14 cellular contexts compared by ENCODE assay signal in genomic region chr15:35082371-35083348, GRCh38. TPM values are rescaled to one million over a fixed set of nuclear protein-coding genes. Genes with fewer than 3 reads are reported as not detected.
"Had no signal": no experiment of that assay in that cellular context is flagged by ENCODE, and none has a peak within 500 bp of the region (broad histone marks: within the 10 kb centered on the region; RNA-seq: fewer than 3 reads in every experiment).

No MANE protein-coding gene starts in this region.

RNA-seq across cellular contexts. Expression of gene NANOGP8, which starts 2.4 kb away (rescaled TPM):
- total RNA-seq: colonic mucosa, dermis microvascular lymphatic vessel endothelial cell, epithelial cell of proximal tubule, fibroblast of lung, fibroblast of villous mesenchyme, foreskin keratinocyte, frontal cortex, hepatocyte, left ventricle myocardium inferior, mammary epithelial cell, mesenteric fat pad had no signal
- polyA plus RNA-seq: fibroblast of lung, foreskin keratinocyte, immature natural killer cell, liver, lung, mammary epithelial cell had no signal
